11 cellular contexts compared by ENCODE assay signal in genomic region chr4:80221161-80221560, GRCh38. TPM values are rescaled to one million over a fixed set of nuclear protein-coding genes. Genes with fewer than 3 reads are reported as not detected.
DNase-seq lines count a peak whose midpoint lies in the region; ATAC-seq and TF ChIP-seq lines count a peak whose summit lies in the region.
"Had no signal": no experiment of that assay in that cellular context is flagged by ENCODE, and none has a peak within 500 bp of the region (broad histone marks: within the 10 kb centered on the region; RNA-seq: fewer than 3 reads in every experiment).

No MANE protein-coding gene starts in this region.

- H2AFZ ChIP-seq in Loucy (ENCODE audit: low read length): no peak overlapping the region

- POLR2A ChIA-PET in Caco-2 (lab: Charles Lee): interaction anchor here (0.6 kb wide), 1 partner anchor 35 kb away, joined by 3 read pairs; no protein-coding TSS in a partner anchor

- TF ChIP-seq CTCF in Caco-2 (IDR thresholded peaks at IDR 0.05; ENCODE audit: insufficient read depth in 1 of 2, low read depth in 1 of 2, low read length in 1 of 2, severe bottlenecking in 1 of 2, unreplicated experiment in 1 of 2) (peak; percentile 9 to 11), Loucy (conservative IDR thresholded peaks at IDR 0.05; ENCODE audit: low read length) (peak; percentile 58), astrocyte of the spinal cord (IDR thresholded peaks at IDR 0.05; ENCODE audit: low read depth, low read length) (peak; percentile 50), lower lobe of right lung (IDR thresholded peaks at IDR 0.05) (peak; percentile 27), ascending aorta (IDR thresholded peaks at IDR 0.05) (no peak)

- in situ Hi-C loops in astrocyte of the spinal cord (cut with HindIII; ENCODE audit: low sequenced_read_pairs) (no loop called here), HAP-1 (cut with MboI; ENCODE audit: low sequenced_read_pairs) (loop anchor here (25.0 kb wide), 1 partner anchor 816 kb away; the partner anchor contains the start of gene BMP3)

- ATAC-seq in lower lobe of right lung: no peak
- no peak for ATAC-seq in Right ventricle myocardium inferior
- ATAC-seq: activated T-helper 17 cell treated with anti-CD3 and anti-CD28 coated beads, Interleukin-2, amount 50 U/mL, for 72 hours had no signal

- no peak overlapping the region for H3K9ac ChIP-seq in Loucy (ENCODE audit: low read depth, low read length, poor library complexity, severe bottlenecking)

- no peaks in the 10 kb centered on the region for H3K79me2 ChIP-seq in Loucy (ENCODE audit: insufficient read depth, low read length)

- H3K27me3 ChIP-seq in Caco-2 (replicated peaks; ENCODE audit: control insufficient read depth, insufficient read depth, low read length): no peaks in the 10 kb centered on the region
- no peaks in the 10 kb centered on the region for H3K27me3 ChIP-seq in Loucy (ENCODE audit: insufficient read depth, low read length, poor library complexity, severe bottlenecking)
- H3K27me3 ChIP-seq in lower lobe of right lung (ENCODE audit: low read depth): peaks cover 19% of the 10 kb centered on the region
- H3K27me3 ChIP-seq in ascending aorta: no peaks in the 10 kb centered on the region
- peaks cover 47% of the 10 kb centered on the region for H3K27me3 ChIP-seq in HAP-1 (ENCODE audit: low read depth)

- H3K4me3 Mint-ChIP-seq in Caco-2 (ENCODE audit: unreplicated experiment): no peak overlapping the region
- H3K4me3 Mint-ChIP-seq: activated T-helper 17 cell treated with anti-CD3 and anti-CD28 coated beads, Interleukin-2, amount 50 U/mL, for 72 hours; naive B cell had no signal

- H4K20me1 ChIP-seq in Loucy (ENCODE audit: insufficient read depth, low read length, poor library complexity, severe bottlenecking): no peaks in the 10 kb centered on the region

- H3K4me1 Mint-ChIP-seq in Caco-2 (ENCODE audit: low read depth, unreplicated experiment): no peaks in the 10 kb centered on the region
- H3K4me1 Mint-ChIP-seq: activated T-helper 17 cell treated with anti-CD3 and anti-CD28 coated beads, Interleukin-2, amount 50 U/mL, for 72 hours; naive B cell had no signal

- no peaks in the 10 kb centered on the region for H3K9me2 ChIP-seq in Loucy (replicated peaks; ENCODE audit: low read depth, low read length)

- H3K9me3 ChIP-seq in Caco-2: no peaks in the 10 kb centered on the region
- H3K9me3 ChIP-seq in Loucy (ENCODE audit: insufficient read depth, low read depth, low read length): no peaks in the 10 kb centered on the region
- no peaks in the 10 kb centered on the region for H3K9me3 ChIP-seq in lower lobe of right lung
- no peaks in the 10 kb centered on the region for H3K9me3 ChIP-seq in ascending aorta
- no peaks in the 10 kb centered on the region for H3K9me3 ChIP-seq in HAP-1

- H3K27ac Mint-ChIP-seq in Caco-2 (ENCODE audit: unreplicated experiment): no peak overlapping the region
- H3K27ac Mint-ChIP-seq: activated T-helper 17 cell treated with anti-CD3 and anti-CD28 coated beads, Interleukin-2, amount 50 U/mL, for 72 hours had no signal

- H3K27ac ChIP-seq in lower lobe of right lung (no peak overlapping the region), ascending aorta (no peak overlapping the region)

- H3K27me3 Mint-ChIP-seq in Caco-2 (ENCODE audit: insufficient read depth, unreplicated experiment): peaks cover 3% of the 10 kb centered on the region

- no peaks in the 10 kb centered on the region for H3K9me3 Mint-ChIP-seq in Caco-2 (ENCODE audit: unreplicated experiment)
- H3K9me3 Mint-ChIP-seq: activated T-helper 17 cell treated with anti-CD3 and anti-CD28 coated beads, Interleukin-2, amount 50 U/mL, for 72 hours; naive B cell had no signal

- no peaks in the 10 kb centered on the region for H3K36me3 ChIP-seq in Caco-2 (ENCODE audit: control insufficient read depth, insufficient read depth, low read length)
- no peaks in the 10 kb centered on the region for H3K36me3 ChIP-seq in Loucy (ENCODE audit: insufficient read depth, low read length)
- no peaks in the 10 kb centered on the region for H3K36me3 ChIP-seq in lower lobe of right lung
- H3K36me3 ChIP-seq in ascending aorta: no peaks in the 10 kb centered on the region
- no peaks in the 10 kb centered on the region for H3K36me3 ChIP-seq in HAP-1 (replicated peaks)

- no peak overlapping the region for H3K4me2 ChIP-seq in Loucy (ENCODE audit: low read depth, low read length, poor library complexity, severe bottlenecking)

- no peak overlapping the region for H3K4me3 ChIP-seq in Caco-2 (ENCODE audit: low read depth, low read length)
- no peak overlapping the region for H3K4me3 ChIP-seq in Loucy (ENCODE audit: low read length, poor library complexity, severe bottlenecking)
- no peak overlapping the region for H3K4me3 ChIP-seq in astrocyte of the spinal cord (ENCODE audit: low read depth, low read length)
- H3K4me3 ChIP-seq in lower lobe of right lung: no peak overlapping the region
- no peak overlapping the region for H3K4me3 ChIP-seq in ascending aorta
- no peak overlapping the region for H3K4me3 ChIP-seq in HAP-1

- BruUV-seq in Caco-2 (replicated peaks; lab: Mats Ljungman, UMichigan): no TSS peak

- DNase-seq in Caco-2: no peak
- DNase-seq in astrocyte of the spinal cord (ENCODE audit: low read depth, low spot score): peak; percentile 59
- no peak for DNase-seq in lower lobe of right lung
- DNase-seq in SHP77 treated with DMSO at 0.1 percent for 48 hours (lab: John Stamatoyannopoulos, UW): no peak
- DNase-seq in ascending aorta (ENCODE audit: low spot score in 2 of 2): no peak
- no peak for DNase-seq in HAP-1 (ENCODE audit: low spot score in 2 of 2)
- no peak for DNase-seq in Right ventricle myocardium inferior (ENCODE audit: missing footprints)
- DNase-seq: foreskin melanocyte, naive B cell had no signal

- no peaks in the 10 kb centered on the region for H3F3A ChIP-seq in Loucy (ENCODE audit: low read depth)

- CTCF ChIA-PET in Caco-2 (lab: Charles Lee): interaction anchor here (1.5 kb wide), 1 partner anchor 19 kb away, joined by 5 read pairs; no protein-coding TSS in a partner anchor

- no peaks in the 10 kb centered on the region for H3K4me1 ChIP-seq in Caco-2
- peaks cover 5% of the 10 kb centered on the region for H3K4me1 ChIP-seq in Loucy (ENCODE audit: insufficient read depth, low read length, poor library complexity, severe bottlenecking)
- no peaks in the 10 kb centered on the region for H3K4me1 ChIP-seq in lower lobe of right lung
- H3K4me1 ChIP-seq in ascending aorta: no peaks in the 10 kb centered on the region
- no peaks in the 10 kb centered on the region for H3K4me1 ChIP-seq in HAP-1

- intact Hi-C loops in Caco-2 (cut with micrococcal nuclease; ENCODE audit: unreplicated experiment) (loop anchor here (2.0 to 5.0 kb wide), 2 partner anchors 116 to 831 kb away; no protein-coding TSS in a partner anchor), lower lobe of right lung (cut with DNase I) (loop anchor here (10.0 kb wide), 1 partner anchor 1266 kb away; no protein-coding TSS in a partner anchor), ascending aorta (cut with DNase I) (no loop called here), Right ventricle myocardium inferior (cut with DNase I) (no loop called here)

- H3K36me3 Mint-ChIP-seq in Caco-2 (ENCODE audit: insufficient read depth, unreplicated experiment): no peaks in the 10 kb centered on the region
- H3K36me3 Mint-ChIP-seq: naive B cell had no signal

RNA-seq across cellular contexts. Expression of gene PRDM8, which starts 23.9 kb away (rescaled TPM):
- not detected in 2 replicates for total RNA-seq in Caco-2 (2022)
- 1.6 TPM for total RNA-seq in lower lobe of right lung
- total RNA-seq in ascending aorta: not detected
- total RNA-seq in Right ventricle myocardium inferior: 1.2 TPM

RNA-seq across cellular contexts. Expression of gene FGF5, which starts 45.3 kb away (rescaled TPM):
- not detected in 2 replicates for total RNA-seq in Caco-2 (2022)
- total RNA-seq in lower lobe of right lung: not detected
- not detected for total RNA-seq in ascending aorta
- total RNA-seq in Right ventricle myocardium inferior: 1.6 TPM
- total RNA-seq: activated T-helper 17 cell treated with anti-CD3 and anti-CD28 coated beads, Interleukin-2, amount 50 U/mL, for 72 hours had no signal

Comparison
In these comparisons a context has a peak if more than half of its experiments do, and no peak if none do; other contexts are left out.
1. CTCF ChIP-seq: peak in Caco-2 (2 of 2), Loucy (single experiment), astrocyte of the spinal cord (single experiment) and lower lobe of right lung (single experiment); none in ascending aorta (0 of 3).
2. intact Hi-C loops: an anchor here in Caco-2 (2.0 to 5.0 kb wide) and lower lobe of right lung (10.0 kb wide); none called in ascending aorta and Right ventricle myocardium inferior.